Comparison of ENCODE assay signal across 21 cellular contexts in the genomic region with DNA sequence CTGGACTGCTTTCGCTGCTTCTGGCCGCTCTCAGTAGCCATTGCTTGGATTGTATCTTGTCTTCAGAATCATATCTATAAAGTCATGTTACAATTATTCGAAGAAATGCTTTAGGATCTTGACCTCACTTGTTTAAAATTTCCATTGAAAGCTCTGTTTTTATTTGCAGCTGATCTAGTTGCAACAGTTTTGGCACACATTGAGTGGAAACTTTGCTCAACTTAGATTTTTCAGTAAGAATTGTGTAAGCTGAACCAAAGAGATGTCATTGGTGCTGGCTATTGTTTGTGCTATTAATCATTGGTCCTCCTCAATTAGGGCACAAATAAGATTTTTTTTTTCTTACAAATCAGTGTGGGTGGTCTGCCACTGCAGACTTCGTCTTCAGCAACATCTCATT.
DNase-seq lines count a peak whose midpoint lies in the region; ATAC-seq and TF ChIP-seq lines count a peak whose summit lies in the region.
"Had no signal": no experiment of that assay in that cellular context is flagged by ENCODE, and none has a peak within 500 bp of the region (broad histone marks: within the 10 kb centered on the region; RNA-seq: fewer than 3 reads in every experiment).

No MANE protein-coding gene starts in this region.

- TF ChIP-seq CTCF in AG10803 (conservative IDR thresholded peaks at IDR 0.05; ENCODE audit: low read length) (no peak), foreskin fibroblast (IDR thresholded peaks at IDR 0.05; ENCODE audit: low read depth, low read length) (no peak)

- peaks cover 11% of the 10 kb centered on the region for H3K4me1 ChIP-seq in SJSA1 (replicated peaks)
- H3K4me1 ChIP-seq: Caco-2 had no signal

- H3K27me3 ChIP-seq in SJSA1 (replicated peaks): no peaks in the 10 kb centered on the region

- H3K9me3 ChIP-seq in SJSA1 (replicated peaks): no peaks in the 10 kb centered on the region
- H3K9me3 ChIP-seq: Caco-2 had no signal

- H3K4me3 ChIP-seq in AG10803 (ENCODE audit: low read length) (no peak overlapping the region), SJSA1 (no peak overlapping the region), foreskin fibroblast (ENCODE audit: low read depth in 1 of 2, low read length in 2 of 2) (no peak overlapping the region)

- H3K27ac ChIP-seq in SJSA1: peak overlapping the region; percentile 35; the same call in 1 of the 2 replicates
- H3K27ac ChIP-seq: HL-60 had no signal

- H3K36me3 ChIP-seq in SJSA1: no peaks in the 10 kb centered on the region

- peak; percentile 49 for DNase-seq in AG10803 (ENCODE audit: low read depth)
- peak in 1 of 2 experiments; percentile 26 for DNase-seq in SJSA1 (ENCODE audit: low read depth in 1 of 2, low spot score in 2 of 2)
- DNase-seq in fibroblast of gingiva (ENCODE audit: low read depth): peak; percentile 75
- peak; percentile 16 to 36 for DNase-seq in foreskin fibroblast
- no peak for DNase-seq in activated naive CD4-positive, alpha-beta T cell treated with anti-CD3 and anti-CD28 coated beads, Interleukin-2, amount 50 U/mL, for 16 hours
- no peak for DNase-seq in epidermal melanocyte (ENCODE audit: insufficient read length, low spot score)
- DNase-seq: 8988T; Caco-2; CD4-positive, alpha-beta T cell; EL; HCEC 1CT; NCI-H1436; NCI-H1930; NCI-H345; NCI-H524 treated with DMSO at 0.1 percent for 48 hours; PC-3; RPMI8226; SIG-M5 had no signal

- ATAC-seq in GM19452 (IDR thresholded peaks at IDR 0.05; ENCODE audit: unreplicated experiment): no peak
- no peak for ATAC-seq in GM18907 (IDR thresholded peaks at IDR 0.05; ENCODE audit: unreplicated experiment)
- ATAC-seq: PC-3 had no signal

Comparison
In these comparisons a context has a peak if more than half of its experiments do, and no peak if none do; other contexts are left out.
1. DNase-seq: peak in AG10803 (single experiment), fibroblast of gingiva (single experiment) and foreskin fibroblast (2 of 2); none in activated naive CD4-positive, alpha-beta T cell treated with anti-CD3 and anti-CD28 coated beads, Interleukin-2, amount 50 U/mL, for 16 hours (single experiment) and epidermal melanocyte (single experiment).